In the genomic region with DNA sequence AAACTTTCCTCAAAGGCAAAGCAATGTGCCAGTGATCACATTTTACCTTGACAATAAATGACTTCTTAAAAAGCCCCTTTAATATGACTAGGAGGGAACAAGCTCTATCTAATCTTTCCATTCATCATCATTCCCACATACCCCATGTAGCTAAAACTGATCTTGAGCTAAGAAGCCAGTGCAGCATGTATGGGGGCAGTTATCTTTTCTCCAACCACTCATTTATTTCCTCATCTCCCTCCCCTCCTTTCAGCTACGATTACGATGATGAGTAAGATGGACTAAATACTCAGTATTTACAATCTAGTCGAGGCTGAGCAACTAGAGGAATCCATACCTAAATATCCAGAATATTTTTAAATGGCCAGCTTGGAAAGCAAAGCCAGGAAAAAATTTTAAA, we compare ENCODE assay signal across 15 cellular contexts. TPM values are rescaled to one million over a fixed set of nuclear protein-coding genes. Genes with fewer than 3 reads are reported as not detected.
A peak's percentile ranks its signal among the peaks of the same experiment; 100 is the strongest.
DNase-seq lines count a peak whose midpoint lies in the region; ATAC-seq and TF ChIP-seq lines count a peak whose summit lies in the region.
"Had no signal": no experiment of that assay in that cellular context is flagged by ENCODE, and none has a peak within 500 bp of the region (broad histone marks: within the 10 kb centered on the region; RNA-seq: fewer than 3 reads in every experiment).

No MANE protein-coding gene starts in this region.

- H3K4me1 Mint-ChIP-seq in central memory CD8-positive, alpha-beta T cell: peaks cover 58% of the 10 kb centered on the region
- peaks cover 17% of the 10 kb centered on the region for H3K4me1 Mint-ChIP-seq in type B pancreatic cell (ENCODE audit: unreplicated experiment)

- H3K27ac Mint-ChIP-seq in central memory CD8-positive, alpha-beta T cell (ENCODE audit: low read depth): peak overlapping the region; percentile 66
- no peak overlapping the region for H3K27ac Mint-ChIP-seq in type B pancreatic cell
- H3K27ac Mint-ChIP-seq: stimulated activated naive B cell treated with anti-CD40 and anti-IgM and Interleukin-4, amounts not matched to agents 10 μg/mL and 1 μg/mL and 100 μg/mL, for 72 hours had no signal

- H3K27ac ChIP-seq in Karpas-422 (ENCODE audit: low read length): peak overlapping the region; percentile 27; the same call in 1 of the 2 replicates
- H3K27ac ChIP-seq in prostate gland: no peak overlapping the region
- H3K27ac ChIP-seq: parathyroid adenoma had no signal

- H3K27me3 ChIP-seq in Karpas-422 (ENCODE audit: low read length): no peaks in the 10 kb centered on the region
- H3K27me3 ChIP-seq in prostate gland (replicated peaks; ENCODE audit: insufficient read depth): no peaks in the 10 kb centered on the region

- no peak for ATAC-seq in central memory CD8-positive, alpha-beta T cell (replicated peaks; ENCODE audit: extremely low read depth, poor library complexity, severe bottlenecking)
- peak; percentile 66 for ATAC-seq in omental fat pad (ENCODE audit: low FRiP score)
- ATAC-seq: stimulated activated naive B cell treated with anti-CD40 and anti-IgM and Interleukin-4, amounts not matched to agents 10 μg/mL and 1 μg/mL and 100 μg/mL, for 72 hours had no signal

- no peak for TF ChIP-seq POLR2A in prostate gland (IDR thresholded peaks at IDR 0.05)

- H2AFZ ChIP-seq in Karpas-422 (ENCODE audit: low read length): no peak overlapping the region
- H2AFZ ChIP-seq: parathyroid adenoma had no signal

- 60% methylated on average over 3 of the region's 3 CpGs for WGBS in prostate gland

- H3K9me2 ChIP-seq in Karpas-422 (replicated peaks; ENCODE audit: insufficient read depth, low read length): no peaks in the 10 kb centered on the region

- no peaks in the 10 kb centered on the region for H3K9me3 ChIP-seq in Karpas-422 (ENCODE audit: low read length)
- H3K9me3 ChIP-seq in prostate gland: no peaks in the 10 kb centered on the region

- DNase-seq in CMK (ENCODE audit: low read depth) (peak; percentile 25), Karpas-422 (no peak), omental fat pad (ENCODE audit: low spot score) (no peak), type B pancreatic cell (ENCODE audit: extremely low spot score, unreplicated experiment) (no peak), NCI-H1930 (lab: John Stamatoyannopoulos, UW) (no peak), C1 segment of cervical spinal cord (lab: John Stamatoyannopoulos, UW) (no peak), prostate gland (ENCODE audit: low spot score) (no peak)
- DNase-seq in central memory CD8-positive, alpha-beta T cell (ENCODE audit: low spot score in 2 of 2): no peak
- DNase-seq: activated CD4-positive, CD25-positive, alpha-beta regulatory T cell treated with anti-CD3 and anti-CD28 coated beads, Interleukin-2, amount 50 U/mL, for 72 hours; activated naive CD4-positive, alpha-beta T cell treated with anti-CD3 and anti-CD28 coated beads, Interleukin-2, amount 50 U/mL, for 16 hours; NCI-H1436 treated with DMSO at 0.1 percent for 48 hours; stimulated activated CD4-positive, alpha-beta T cell treated with anti-CD3 and anti-CD28 coated beads, Interleukin-2, amount 100 ng/mL, for 24 hours; stimulated activated naive B cell treated with anti-CD40 and anti-IgM and Interleukin-4, amounts not matched to agents 10 μg/mL and 1 μg/mL and 100 μg/mL, for 72 hours had no signal

- H3K9me3 Mint-ChIP-seq in central memory CD8-positive, alpha-beta T cell: no peaks in the 10 kb centered on the region
- H3K9me3 Mint-ChIP-seq in type B pancreatic cell: no peaks in the 10 kb centered on the region
- H3K9me3 Mint-ChIP-seq: CD14-positive monocyte; stimulated activated naive B cell treated with anti-CD40 and anti-IgM and Interleukin-4, amounts not matched to agents 10 μg/mL and 1 μg/mL and 100 μg/mL, for 72 hours had no signal

- no peaks in the 10 kb centered on the region for H3K27me3 Mint-ChIP-seq in central memory CD8-positive, alpha-beta T cell
- H3K27me3 Mint-ChIP-seq in type B pancreatic cell: no peaks in the 10 kb centered on the region
- H3K27me3 Mint-ChIP-seq: stimulated activated naive B cell treated with anti-CD40 and anti-IgM and Interleukin-4, amounts not matched to agents 10 μg/mL and 1 μg/mL and 100 μg/mL, for 72 hours had no signal

- H4K20me1 ChIP-seq in Karpas-422 (ENCODE audit: insufficient read depth, low read depth, low read length): no peaks in the 10 kb centered on the region

- no peak overlapping the region for H3K4me2 ChIP-seq in Karpas-422 (ENCODE audit: low read depth, low read length, poor library complexity, severe bottlenecking)

- H3K4me1 ChIP-seq in Karpas-422 (ENCODE audit: low read length): peaks cover 77% of the 10 kb centered on the region
- H3K4me1 ChIP-seq in prostate gland (replicated peaks): no peaks in the 10 kb centered on the region

- H3K36me3 ChIP-seq in Karpas-422 (ENCODE audit: insufficient read depth, low read length) (no peaks in the 10 kb centered on the region), prostate gland (no peaks in the 10 kb centered on the region)

- intact Hi-C loops in prostate gland (cut with DNase I): no loop called here

- peaks cover 3% of the 10 kb centered on the region for H3K36me3 Mint-ChIP-seq in central memory CD8-positive, alpha-beta T cell (ENCODE audit: insufficient read depth)
- peaks cover 4% of the 10 kb centered on the region for H3K36me3 Mint-ChIP-seq in type B pancreatic cell

- no peak overlapping the region for H3K4me3 Mint-ChIP-seq in central memory CD8-positive, alpha-beta T cell
- no peak overlapping the region for H3K4me3 Mint-ChIP-seq in type B pancreatic cell
- H3K4me3 Mint-ChIP-seq: CD14-positive monocyte; stimulated activated naive B cell treated with anti-CD40 and anti-IgM and Interleukin-4, amounts not matched to agents 10 μg/mL and 1 μg/mL and 100 μg/mL, for 72 hours had no signal

- H3K79me2 ChIP-seq in Karpas-422 (ENCODE audit: low read length): peaks cover 92% of the 10 kb centered on the region

- no peak overlapping the region for H3K9ac ChIP-seq in Karpas-422 (ENCODE audit: low read length)
- H3K9ac ChIP-seq: parathyroid adenoma had no signal

- TF ChIP-seq CTCF in omental fat pad (IDR thresholded peaks at IDR 0.05) (no peak), type B pancreatic cell (conservative IDR thresholded peaks at IDR 0.05) (no peak), prostate gland (IDR thresholded peaks at IDR 0.05) (no peak)

- H3K4me3 ChIP-seq in Karpas-422 (ENCODE audit: low read length) (no peak overlapping the region), prostate gland (no peak overlapping the region)

RNA-seq across cellular contexts. Expression of gene PNO1, which starts 35.5 kb away (rescaled TPM):
- total RNA-seq in Karpas-422 (2014; rRNA removed; shearing (Covaris generic); ENCODE audit: low replicate concordance): 28.3 and 52.2 TPM in 2 replicates
- total RNA-seq in omental fat pad (10 to 100 TPM; 13.4 to 65.9 (median 21.9) TPM), type B pancreatic cell (ENCODE audit: low replicate concordance) (13.5 and 14.8 TPM in 2 replicates), prostate gland (10 to 100 TPM; 10.1 to 20.2 TPM)

RNA-seq across cellular contexts. Expression of gene PPP3R1, which starts 59.2 kb away (rescaled TPM):
- total RNA-seq in Karpas-422 (2014; rRNA removed; shearing (Covaris generic); ENCODE audit: low replicate concordance): 24.1 and 55.9 TPM in 2 replicates
- total RNA-seq in omental fat pad: 10 to 100 TPM; 34.0 to 44.9 (median 39.9) TPM
- 46.3 and 46.5 TPM in 2 replicates for total RNA-seq in type B pancreatic cell (ENCODE audit: low replicate concordance)
- 10 to 100 TPM; 31.3 to 34.9 TPM for total RNA-seq in prostate gland
